Comparison of ENCODE assay signal across 12 cellular contexts in genomic region chr17:40179923-40180659, GRCh38. TPM values are rescaled to one million over a fixed set of nuclear protein-coding genes. Genes with fewer than 3 reads are reported as not detected.
DNase-seq lines count a peak whose midpoint lies in the region; ATAC-seq and TF ChIP-seq lines count a peak whose summit lies in the region.
"Had no signal": no experiment of that assay in that cellular context is flagged by ENCODE, and none has a peak within 500 bp of the region (broad histone marks: within the 10 kb centered on the region; RNA-seq: fewer than 3 reads in every experiment).

No MANE protein-coding gene starts in this region.

- H3K4me3 Mint-ChIP-seq in GM23338, result peak overlapping the region; percentile 28; the same call in 1 of the 3 replicates
- no peak overlapping the region for H3K4me3 Mint-ChIP-seq in endothelial cell (ENCODE audit: unreplicated experiment)
- H3K4me3 Mint-ChIP-seq: effector memory CD8-positive, alpha-beta T cell had no signal

- POLR2A ChIA-PET in OCI-LY7 (lab: Charles Lee), result interaction anchor here (0.5 to 0.8 kb wide), 2 partner anchors 17 to 19 kb away, joined by 3 read pairs; no protein-coding TSS in a partner anchor

- no peaks in the 10 kb centered on the region; the same call in 1 of the 2 replicates for H3K4me1 ChIP-seq in GM23338 (ENCODE audit: insufficient read depth)
- H3K4me1 ChIP-seq in OCI-LY7 (ENCODE audit: insufficient read depth, low read length, poor library complexity, severe bottlenecking), result peaks cover 7% of the 10 kb centered on the region

- H3K4me3 ChIP-seq in GM23338, result no peak overlapping the region
- H3K4me3 ChIP-seq in skeletal muscle cell (ENCODE audit: low read depth, low read length), result no peak overlapping the region
- no peak overlapping the region for H3K4me3 ChIP-seq in OCI-LY7 (ENCODE audit: low read depth, low read length, poor library complexity, severe bottlenecking)
- H3K4me3 ChIP-seq: spleen had no signal

- no peak for TF ChIP-seq CTCF in GM23338 (conservative IDR thresholded peaks at IDR 0.05; ENCODE audit: low read depth in 2 of 2)
- TF ChIP-seq CTCF in endothelial cell (IDR thresholded peaks at IDR 0.05; ENCODE audit: unreplicated experiment), result no peak
- TF ChIP-seq CTCF in OCI-LY7 (conservative IDR thresholded peaks at IDR 0.05; ENCODE audit: low read length), result no peak

- no peaks in the 10 kb centered on the region; the same call in 2 of the 3 replicates for H3K9me3 Mint-ChIP-seq in GM23338
- H3K9me3 Mint-ChIP-seq in endothelial cell (ENCODE audit: unreplicated experiment), result no peaks in the 10 kb centered on the region
- H3K9me3 Mint-ChIP-seq: effector memory CD8-positive, alpha-beta T cell had no signal

- H3K27ac ChIP-seq in GM23338 (ENCODE audit: low read depth) (no peak overlapping the region), OCI-LY7 (ENCODE audit: low read depth, low read length, poor library complexity, severe bottlenecking) (no peak overlapping the region)
- H3K27ac ChIP-seq: spleen had no signal

- H2AFZ ChIP-seq in GM23338 (no peak overlapping the region), OCI-LY7 (ENCODE audit: low read length) (no peak overlapping the region)

- no peak for ATAC-seq in GM23338
- no peak for ATAC-seq in GM21526 (IDR thresholded peaks at IDR 0.05; ENCODE audit: low FRiP score, unreplicated experiment)
- ATAC-seq: effector memory CD8-positive, alpha-beta T cell had no signal

- DNase-seq in GM23338 (ENCODE audit: low spot score) (no peak), RKO (ENCODE audit: low spot score) (peak; percentile 29), endothelial cell (ENCODE audit: low spot score) (no peak), skeletal muscle cell (ENCODE audit: low read depth) (peak; percentile 24), NCI-H510A (lab: John Stamatoyannopoulos, UW) (no peak), OCI-LY7 (ENCODE audit: low spot score) (no peak), NCI-H2029 (lab: John Stamatoyannopoulos, UW) (no peak)
- DNase-seq: effector memory CD8-positive, alpha-beta T cell; left cardiac atrium; NCI-H1436 treated with DMSO at 0.1 percent for 48 hours; spleen had no signal

- H3K9me2 ChIP-seq in GM23338 (ENCODE audit: insufficient read depth), result no peaks in the 10 kb centered on the region
- H3K9me2 ChIP-seq in OCI-LY7 (ENCODE audit: insufficient read depth, low read length), result no peaks in the 10 kb centered on the region

- intact Hi-C loops in OCI-LY7 (cut with micrococcal nuclease; ENCODE audit: unreplicated experiment), result no loop called here

- H3K9me3 ChIP-seq in OCI-LY7 (ENCODE audit: low read length), result no peaks in the 10 kb centered on the region
- H3K9me3 ChIP-seq: spleen had no signal

- no peaks in the 10 kb centered on the region for H3K79me2 ChIP-seq in GM23338 (replicated peaks; ENCODE audit: insufficient read depth)
- H3K79me2 ChIP-seq in OCI-LY7 (ENCODE audit: insufficient read depth, low read depth, low read length), result no peaks in the 10 kb centered on the region

- peaks cover 3% of the 10 kb centered on the region; the same call in 1 of the 2 replicates for H4K20me1 ChIP-seq in GM23338 (replicated peaks; ENCODE audit: insufficient read depth)
- no peaks in the 10 kb centered on the region for H4K20me1 ChIP-seq in OCI-LY7 (ENCODE audit: insufficient read depth, low read length)

- H3K27ac Mint-ChIP-seq in GM23338, result peak overlapping the region; percentile 26; the same call in 1 of the 2 replicates
- H3K27ac Mint-ChIP-seq in endothelial cell (ENCODE audit: unreplicated experiment), result peak overlapping the region; percentile 45
- H3K27ac Mint-ChIP-seq: effector memory CD8-positive, alpha-beta T cell had no signal

- no peaks in the 10 kb centered on the region for H3K27me3 ChIP-seq in GM23338 (ENCODE audit: insufficient read depth)

- H3K27me3 Mint-ChIP-seq in GM23338 (ENCODE audit: insufficient read depth, low read depth, poor library complexity), result peaks cover 12% of the 10 kb centered on the region
- peaks cover 8% of the 10 kb centered on the region for H3K27me3 Mint-ChIP-seq in endothelial cell (ENCODE audit: unreplicated experiment)
- H3K27me3 Mint-ChIP-seq: effector memory CD8-positive, alpha-beta T cell had no signal

- no TSS peak for BruUV-seq in OCI-LY7 (replicated peaks; lab: Mats Ljungman, UMichigan)

- CTCF ChIA-PET in OCI-LY7 (lab: Charles Lee; ENCODE audit: unreplicated experiment), result no interaction called here

- peaks cover 12% of the 10 kb centered on the region for H3K36me3 Mint-ChIP-seq in GM23338 (ENCODE audit: low read depth)
- H3K36me3 Mint-ChIP-seq in endothelial cell (ENCODE audit: low read depth, unreplicated experiment), result peaks cover 10% of the 10 kb centered on the region

- H3K4me2 ChIP-seq in GM23338 (no peak overlapping the region), OCI-LY7 (ENCODE audit: low read length) (no peak overlapping the region)

- H3K4me1 Mint-ChIP-seq in GM23338 (peaks cover 32% of the 10 kb centered on the region), endothelial cell (ENCODE audit: unreplicated experiment) (peaks cover 10% of the 10 kb centered on the region)

- peaks cover 11% of the 10 kb centered on the region; the same call in 1 of the 2 replicates for H3F3A ChIP-seq in GM23338 (replicated peaks; ENCODE audit: low read depth)

- no peaks in the 10 kb centered on the region for H3K36me3 ChIP-seq in GM23338 (ENCODE audit: insufficient read depth)
- H3K36me3 ChIP-seq in OCI-LY7 (ENCODE audit: insufficient read depth, low read length), result peaks cover 13% of the 10 kb centered on the region; the same call in 1 of the 2 replicates

TF ChIP-seq in GM23338, 12 proteins besides CTCF, POLR2A, EP300 and RAD21:
- TF ChIP-seq CREB1 (CRISPR knock-in tag; IDR thresholded peaks at IDR 0.05; ENCODE audit: low read depth) (no peak), NANOG (IDR thresholded peaks at IDR 0.05; ENCODE audit: borderline replicate concordance) (no peak), ZNF114 (CRISPR knock-in tag; IDR thresholded peaks at IDR 0.05) (no peak)
- TF ChIP-seq, protein P1, sequence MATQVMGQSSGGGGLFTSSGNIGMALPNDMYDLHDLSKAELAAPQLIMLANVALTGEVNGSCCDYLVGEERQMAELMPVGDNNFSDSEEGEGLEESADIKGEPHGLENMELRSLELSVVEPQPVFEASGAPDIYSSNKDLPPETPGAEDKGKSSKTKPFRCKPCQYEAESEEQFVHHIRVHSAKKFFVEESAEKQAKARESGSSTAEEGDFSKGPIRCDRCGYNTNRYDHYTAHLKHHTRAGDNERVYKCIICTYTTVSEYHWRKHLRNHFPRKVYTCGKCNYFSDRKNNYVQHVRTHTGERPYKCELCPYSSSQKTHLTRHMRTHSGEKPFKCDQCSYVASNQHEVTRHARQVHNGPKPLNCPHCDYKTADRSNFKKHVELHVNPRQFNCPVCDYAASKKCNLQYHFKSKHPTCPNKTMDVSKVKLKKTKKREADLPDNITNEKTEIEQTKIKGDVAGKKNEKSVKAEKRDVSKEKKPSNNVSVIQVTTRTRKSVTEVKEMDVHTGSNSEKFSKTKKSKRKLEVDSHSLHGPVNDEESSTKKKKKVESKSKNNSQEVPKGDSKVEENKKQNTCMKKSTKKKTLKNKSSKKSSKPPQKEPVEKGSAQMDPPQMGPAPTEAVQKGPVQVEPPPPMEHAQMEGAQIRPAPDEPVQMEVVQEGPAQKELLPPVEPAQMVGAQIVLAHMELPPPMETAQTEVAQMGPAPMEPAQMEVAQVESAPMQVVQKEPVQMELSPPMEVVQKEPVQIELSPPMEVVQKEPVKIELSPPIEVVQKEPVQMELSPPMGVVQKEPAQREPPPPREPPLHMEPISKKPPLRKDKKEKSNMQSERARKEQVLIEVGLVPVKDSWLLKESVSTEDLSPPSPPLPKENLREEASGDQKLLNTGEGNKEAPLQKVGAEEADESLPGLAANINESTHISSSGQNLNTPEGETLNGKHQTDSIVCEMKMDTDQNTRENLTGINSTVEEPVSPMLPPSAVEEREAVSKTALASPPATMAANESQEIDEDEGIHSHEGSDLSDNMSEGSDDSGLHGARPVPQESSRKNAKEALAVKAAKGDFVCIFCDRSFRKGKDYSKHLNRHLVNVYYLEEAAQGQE (IDR thresholded peaks at IDR 0.05; ENCODE audit: unreplicated experiment), result no peak

RNA-seq across cellular contexts. Expression of gene RAPGEFL1, which starts 2.8 kb away (rescaled TPM):
- 10.4 and 14.0 TPM in 2 replicates for total RNA-seq in GM23338 (2014; rRNA removed; shearing (Covaris generic))
- 5.0 and 6.7 TPM in 2 replicates for polyA plus RNA-seq in GM23338 (2016; fragmentation: Nextera tagmentation; extraction: Ambion mirVana)
- total RNA-seq in endothelial cell (ENCODE audit: unreplicated experiment) (18.3 TPM), OCI-LY7 (2022) (5.2 and 5.8 TPM in 2 replicates)
- 2.1 and 4.9 TPM in 2 replicates for total RNA-seq in OCI-LY7 (2014; rRNA removed; shearing (Covaris generic))

RNA-seq across cellular contexts. Expression of gene WIPF2, which starts 39.0 kb away (rescaled TPM):
- total RNA-seq in GM23338 (2014; rRNA removed; shearing (Covaris generic)), result 9.2 and 10.8 TPM in 2 replicates
- 9.2 and 11.7 TPM in 2 replicates for polyA plus RNA-seq in GM23338 (2016; fragmentation: Nextera tagmentation; extraction: Ambion mirVana)
- total RNA-seq in endothelial cell (ENCODE audit: unreplicated experiment) (32.2 TPM), OCI-LY7 (2022) (19.6 and 20.3 TPM in 2 replicates)
- total RNA-seq in OCI-LY7 (2014; rRNA removed; shearing (Covaris generic)), result 4.6 and 4.7 TPM in 2 replicates

RNA-seq across cellular contexts. Expression of gene CASC3, which starts 39.8 kb away (rescaled TPM):
- 76.1 and 82.9 TPM in 2 replicates for total RNA-seq in GM23338 (2014; rRNA removed; shearing (Covaris generic))
- polyA plus RNA-seq in GM23338 (2016; fragmentation: Nextera tagmentation; extraction: Ambion mirVana), result 34.4 and 37.5 TPM in 2 replicates
- total RNA-seq in endothelial cell (ENCODE audit: unreplicated experiment) (96.4 TPM), OCI-LY7 (2022) (100 and 117 TPM in 2 replicates)
- total RNA-seq in OCI-LY7 (2014; rRNA removed; shearing (Covaris generic)), result 42.6 and 46.9 TPM in 2 replicates

RNA-seq across cellular contexts. Expression of gene MSL1, which starts 58.3 kb away (rescaled TPM):
- 52.5 and 56.5 TPM in 2 replicates for total RNA-seq in GM23338 (2014; rRNA removed; shearing (Covaris generic))
- polyA plus RNA-seq in GM23338 (2016; fragmentation: Nextera tagmentation; extraction: Ambion mirVana), result 14.3 and 16.2 TPM in 2 replicates
- 96.2 TPM for total RNA-seq in endothelial cell (ENCODE audit: unreplicated experiment)
- 67.2 and 95.4 TPM in 2 replicates for total RNA-seq in OCI-LY7 (2014; rRNA removed; shearing (Covaris generic))
- 96.0 and 97.2 TPM in 2 replicates for total RNA-seq in OCI-LY7 (2022)

Comparison
In these comparisons a context has a peak if more than half of its experiments do, and no peak if none do; other contexts are left out.
1. DNase-seq: peak in RKO (single experiment) and skeletal muscle cell (single experiment); none in GM23338 (single experiment), endothelial cell (single experiment), NCI-H510A (single experiment), OCI-LY7 (single experiment) and NCI-H2029 (single experiment).